ENCODE assay signal across 1 cellular context in genomic region chr20:5180421-5180820, GRCh38.
TF ChIP-seq lines count a peak whose summit lies in the region.

No MANE protein-coding gene starts in this region.

TF ChIP-seq in IMR-90, 13 proteins besides CTCF, POLR2A, EP300 and RAD21:
- TF ChIP-seq MAZ (IDR thresholded peaks at IDR 0.05; ENCODE audit: borderline replicate concordance, low read depth, low read length) (no peak), CHD1 (IDR thresholded peaks at IDR 0.05; ENCODE audit: low read depth, low read length) (no peak), FOS (IDR thresholded peaks at IDR 0.05; ENCODE audit: low read depth, low read length) (no peak), RCOR1 (IDR thresholded peaks at IDR 0.05; ENCODE audit: insufficient replicate concordance, low read length) (no peak), CEBPB (IDR thresholded peaks at IDR 0.05; ENCODE audit: low read depth, low read length) (no peak), SMC3 (IDR thresholded peaks at IDR 0.05; ENCODE audit: low read depth, low read length) (no peak)
- TF ChIP-seq, protein P1, sequence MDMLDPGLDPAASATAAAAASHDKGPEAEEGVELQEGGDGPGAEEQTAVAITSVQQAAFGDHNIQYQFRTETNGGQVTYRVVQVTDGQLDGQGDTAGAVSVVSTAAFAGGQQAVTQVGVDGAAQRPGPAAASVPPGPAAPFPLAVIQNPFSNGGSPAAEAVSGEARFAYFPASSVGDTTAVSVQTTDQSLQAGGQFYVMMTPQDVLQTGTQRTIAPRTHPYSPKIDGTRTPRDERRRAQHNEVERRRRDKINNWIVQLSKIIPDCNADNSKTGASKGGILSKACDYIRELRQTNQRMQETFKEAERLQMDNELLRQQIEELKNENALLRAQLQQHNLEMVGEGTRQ (IDR thresholded peaks at IDR 0.05; ENCODE audit: low read depth, low read length): no peak
- TF ChIP-seq, protein P2, sequence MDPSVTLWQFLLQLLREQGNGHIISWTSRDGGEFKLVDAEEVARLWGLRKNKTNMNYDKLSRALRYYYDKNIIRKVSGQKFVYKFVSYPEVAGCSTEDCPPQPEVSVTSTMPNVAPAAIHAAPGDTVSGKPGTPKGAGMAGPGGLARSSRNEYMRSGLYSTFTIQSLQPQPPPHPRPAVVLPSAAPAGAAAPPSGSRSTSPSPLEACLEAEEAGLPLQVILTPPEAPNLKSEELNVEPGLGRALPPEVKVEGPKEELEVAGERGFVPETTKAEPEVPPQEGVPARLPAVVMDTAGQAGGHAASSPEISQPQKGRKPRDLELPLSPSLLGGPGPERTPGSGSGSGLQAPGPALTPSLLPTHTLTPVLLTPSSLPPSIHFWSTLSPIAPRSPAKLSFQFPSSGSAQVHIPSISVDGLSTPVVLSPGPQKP (IDR thresholded peaks at IDR 0.05; ENCODE audit: borderline replicate concordance, low read depth, low read length): no peak
